9 cellular contexts compared by ENCODE assay signal in the genomic region with DNA sequence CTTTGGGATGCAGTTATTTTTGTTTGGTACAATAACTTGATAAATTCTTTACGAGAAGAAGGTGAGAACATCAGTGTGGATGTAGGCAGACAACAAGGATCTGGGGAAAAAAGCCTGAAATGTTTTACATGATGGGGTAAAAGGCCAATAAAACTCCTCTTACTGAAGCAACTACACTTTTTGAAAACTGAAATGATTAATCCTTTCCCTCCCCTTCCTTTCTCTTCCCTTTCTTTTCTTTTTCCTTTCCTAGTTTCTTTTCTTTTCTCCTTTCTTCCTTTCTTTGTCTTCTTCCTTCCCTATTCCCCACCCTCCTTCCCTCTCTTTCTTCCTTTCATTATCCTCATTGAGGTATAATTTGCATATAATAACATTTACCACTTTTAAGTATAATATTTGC. TPM values are rescaled to one million over a fixed set of nuclear protein-coding genes. Genes with fewer than 3 reads are reported as not detected.
"Had no signal": no experiment of that assay in that cellular context is flagged by ENCODE, and none has a peak within 500 bp of the region (broad histone marks: within the 10 kb centered on the region; RNA-seq: fewer than 3 reads in every experiment).

No MANE protein-coding gene starts in this region.

- FAIRE-seq: H1, H54 had no signal

- H3K27ac ChIP-seq: HL-60 had no signal

- H3K4me3 ChIP-seq: GM23338 had no signal

- H2AFZ ChIP-seq: GM23338 had no signal

- DNase-seq: H9, HCEC 1CT, HFFc6, KG1 had no signal

- H3K4me2 ChIP-seq: GM23338 had no signal

- ATAC-seq: GM23338 had no signal

RNA-seq across cellular contexts. Expression of a gene that starts 24.6 kb away (rescaled TPM):
- total RNA-seq: GM23338, HFFc6, HT1080 had no signal
